ENCODE assay signal across 30 cellular contexts in the genomic region with DNA sequence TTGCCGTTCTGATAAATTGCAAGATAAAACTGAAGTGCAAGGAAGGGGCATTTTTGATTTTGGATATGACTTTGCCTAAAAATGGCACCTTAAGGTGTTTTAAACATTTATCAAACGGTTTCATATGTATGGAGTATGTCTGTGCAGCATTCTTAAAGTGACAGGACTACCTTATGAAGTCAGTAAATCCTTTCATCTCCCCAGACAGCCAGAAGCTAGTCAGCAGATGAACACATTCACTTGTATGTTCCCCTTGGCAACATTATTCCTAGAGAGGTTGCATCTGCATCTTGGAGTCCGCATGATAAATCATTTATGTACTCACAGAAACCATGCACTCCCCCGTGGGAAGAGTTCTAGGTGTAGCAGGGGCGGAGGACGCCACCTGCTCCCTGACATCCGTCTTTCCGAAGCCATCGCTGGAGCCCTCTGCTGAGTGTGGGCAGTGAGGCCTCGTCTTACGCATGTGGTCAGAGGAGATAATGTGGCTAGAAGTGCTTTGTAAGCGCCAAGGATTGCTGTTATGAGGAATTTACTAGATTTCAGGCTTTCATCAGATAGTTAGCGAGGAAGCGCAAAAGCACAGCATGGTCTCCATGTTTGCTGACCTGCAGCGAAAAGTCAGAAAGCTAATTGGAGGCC.
DNase-seq lines count a peak whose midpoint lies in the region; ATAC-seq, FAIRE-seq and TF ChIP-seq lines count a peak whose summit lies in the region.
"Had no signal": no experiment of that assay in that cellular context is flagged by ENCODE, and none has a peak within 500 bp of the region (broad histone marks: within the 10 kb centered on the region; RNA-seq: fewer than 3 reads in every experiment).

No MANE protein-coding gene starts in this region.

- WGBS in upper lobe of left lung, 2 donors = 90 to 92% methylated on average over 15 of the region's 15 CpGs

- H3K9me2 ChIP-seq in GM23338 (ENCODE audit: insufficient read depth) = no peaks in the 10 kb centered on the region

- no peaks in the 10 kb centered on the region for H3K9me3 Mint-ChIP-seq in GM23338
- H3K9me3 Mint-ChIP-seq in glutamatergic neuron (ENCODE audit: unreplicated experiment) = peaks cover 4% of the 10 kb centered on the region
- H3K9me3 Mint-ChIP-seq: CD8-positive, alpha-beta T cell; T-helper 1 cell treated with Interleukin-12 subunit alpha and Interleukin-12 subunit beta and Interleukin-4 antibody, amounts not matched to agents 30 μg/mL and 1 μg/mL, for 36 hours had no signal

- H3F3A ChIP-seq in GM23338 (replicated peaks; ENCODE audit: low read depth) = no peaks in the 10 kb centered on the region

- FAIRE-seq in kidney (lab: Jason Lieb, UNC) (no peak), D721Med (lab: Jason Lieb, UNC) (no peak)
- FAIRE-seq: bronchial epithelial cell, GM12892, TTC549 had no signal

- ATAC-seq in GM23338 = peak; percentile 17; the same call in 1 of the 3 replicates
- ATAC-seq in upper lobe of left lung (ENCODE audit: low FRiP score in 2 of 2) = no peak
- ATAC-seq: CD8-positive, alpha-beta T cell; gastroesophageal sphincter; naive thymus-derived CD8-positive, alpha-beta T cell; PC-3; SK-N-SH treated with all-trans-retinoic acid at 6 μM for 48 hours had no signal

- no peak for TF ChIP-seq POLR2A in upper lobe of left lung (IDR thresholded peaks at IDR 0.05)

- intact Hi-C loops in kidney (cut with DNase I) = no loop called here

- H3K27ac Mint-ChIP-seq in GM23338 (no peak overlapping the region), glutamatergic neuron (ENCODE audit: unreplicated experiment) (no peak overlapping the region)
- H3K27ac Mint-ChIP-seq: activated naive CD8-positive, alpha-beta T cell; CD8-positive, alpha-beta T cell; T-helper 1 cell treated with Interleukin-12 subunit alpha and Interleukin-12 subunit beta and Interleukin-4 antibody, amounts not matched to agents 30 μg/mL and 1 μg/mL, for 36 hours; type B pancreatic cell had no signal

- H3K27ac ChIP-seq in GM23338 (ENCODE audit: low read depth) = no peak overlapping the region
- no peak overlapping the region for H3K27ac ChIP-seq in SJCRH30
- H3K27ac ChIP-seq in upper lobe of left lung = no peak overlapping the region
- H3K27ac ChIP-seq in kidney (ENCODE audit: low read depth in 2 of 2, low read length in 2 of 2) = no peak overlapping the region
- H3K27ac ChIP-seq: gastroesophageal sphincter, hepatocyte had no signal

- no peak overlapping the region for H2AFZ ChIP-seq in GM23338
- H2AFZ ChIP-seq: hepatocyte had no signal

- H3K9ac ChIP-seq in kidney (ENCODE audit: low read length in 2 of 2) = no peak overlapping the region

- no peak for TF ChIP-seq CTCF in GM23338 (conservative IDR thresholded peaks at IDR 0.05; ENCODE audit: low read depth in 2 of 2)
- TF ChIP-seq CTCF in glutamatergic neuron (IDR thresholded peaks at IDR 0.05; ENCODE audit: partially characterized antibody, unreplicated experiment) = no peak
- no peak for TF ChIP-seq CTCF in upper lobe of left lung (IDR thresholded peaks at IDR 0.05)
- TF ChIP-seq CTCF in kidney (IDR thresholded peaks at IDR 0.05; ENCODE audit: borderline replicate concordance, extremely low read depth, insufficient read depth) = no peak
- TF ChIP-seq CTCF in D721Med (IDR thresholded peaks at IDR 0.05; ENCODE audit: insufficient read depth, missing control alignments) = no peak

- H3K9me3 ChIP-seq in SJCRH30 (replicated peaks) = no peaks in the 10 kb centered on the region
- no peaks in the 10 kb centered on the region for H3K9me3 ChIP-seq in upper lobe of left lung
- H3K9me3 ChIP-seq in kidney (ENCODE audit: control insufficient read depth in 1 of 2, low read length in 2 of 2) = no peaks in the 10 kb centered on the region
- H3K9me3 ChIP-seq: BE2C, gastroesophageal sphincter, HAP-1 had no signal

- peak; percentile 43 for DNase-seq in CMK (ENCODE audit: low read depth)
- DNase-seq in GM23338 (ENCODE audit: low spot score) = no peak
- peak; percentile 49 to 66 for DNase-seq in SJCRH30
- peak; percentile 48 for DNase-seq in glutamatergic neuron
- no peak for DNase-seq in upper lobe of left lung
- DNase-seq in kidney = no peak
- DNase-seq in activated CD4-positive, CD25-positive, alpha-beta regulatory T cell treated with anti-CD3 and anti-CD28 coated beads, Interleukin-2, amount 50 U/mL, for 72 hours = no peak
- no peak for DNase-seq in D721Med (ENCODE audit: insufficient read length, low spot score)
- DNase-seq: activated CD4-positive, alpha-beta T cell treated with anti-CD3 and anti-CD28 coated beads for 4 hours; activated effector memory CD4-positive, alpha-beta T cell treated with anti-CD3 and anti-CD28 coated beads, Interleukin-2, amount 50 U/mL, for 16 hours; anterior cingulate cortex; BE2C; CD8-positive, alpha-beta T cell; Karpas-422; naive thymus-derived CD8-positive, alpha-beta T cell; NCI-H1694; NCI-H2171; PC-3; stimulated activated naive CD4-positive, alpha-beta T cell had no signal

- no peaks in the 10 kb centered on the region for H3K36me3 ChIP-seq in GM23338 (ENCODE audit: insufficient read depth)
- 0 out of 2 replicates have a peak, but pooled peaks cover 3% of the 10 kb centered on the region for H3K36me3 ChIP-seq in SJCRH30
- no peaks in the 10 kb centered on the region for H3K36me3 ChIP-seq in upper lobe of left lung
- H3K36me3 ChIP-seq in kidney (ENCODE audit: control insufficient read depth in 1 of 2, insufficient read depth in 2 of 2, low read length in 2 of 2) = no peaks in the 10 kb centered on the region
- H3K36me3 ChIP-seq: BE2C, HAP-1 had no signal

- H3K4me3 Mint-ChIP-seq in GM23338 = no peak overlapping the region
- H3K4me3 Mint-ChIP-seq in glutamatergic neuron (ENCODE audit: unreplicated experiment) = peak overlapping the region; percentile 13
- H3K4me3 Mint-ChIP-seq: activated naive CD8-positive, alpha-beta T cell; CD8-positive, alpha-beta T cell; naive thymus-derived CD8-positive, alpha-beta T cell; T-helper 1 cell treated with Interleukin-12 subunit alpha and Interleukin-12 subunit beta and Interleukin-4 antibody, amounts not matched to agents 30 μg/mL and 1 μg/mL, for 36 hours; type B pancreatic cell had no signal

- no peaks in the 10 kb centered on the region; the same call in 1 of the 2 replicates for H3K4me1 ChIP-seq in GM23338 (ENCODE audit: insufficient read depth)
- peaks cover 20% of the 10 kb centered on the region for H3K4me1 ChIP-seq in SJCRH30
- no peaks in the 10 kb centered on the region for H3K4me1 ChIP-seq in upper lobe of left lung
- no peaks in the 10 kb centered on the region for H3K4me1 ChIP-seq in kidney (ENCODE audit: control insufficient read depth in 1 of 2, insufficient read depth in 1 of 2, low read depth in 1 of 2, low read length in 2 of 2)
- H3K4me1 ChIP-seq: gastroesophageal sphincter, HAP-1 had no signal

- H3K4me2 ChIP-seq in GM23338 = no peak overlapping the region
- H3K4me2 ChIP-seq: hepatocyte had no signal

- peaks cover 60% of the 10 kb centered on the region for H3K79me2 ChIP-seq in GM23338 (replicated peaks; ENCODE audit: insufficient read depth)

- no peak for TF ChIP-seq EP300 in upper lobe of left lung (IDR thresholded peaks at IDR 0.05)

- peaks cover 6% of the 10 kb centered on the region for H3K27me3 Mint-ChIP-seq in GM23338 (ENCODE audit: insufficient read depth, low read depth, poor library complexity)
- peaks cover 4% of the 10 kb centered on the region for H3K27me3 Mint-ChIP-seq in glutamatergic neuron (ENCODE audit: unreplicated experiment)
- H3K27me3 Mint-ChIP-seq: activated naive CD8-positive, alpha-beta T cell; naive thymus-derived CD8-positive, alpha-beta T cell; type B pancreatic cell had no signal

- no peaks in the 10 kb centered on the region for H3K36me3 Mint-ChIP-seq in GM23338 (ENCODE audit: low read depth)
- H3K36me3 Mint-ChIP-seq in glutamatergic neuron (ENCODE audit: unreplicated experiment) = no peaks in the 10 kb centered on the region

- H3K4me1 Mint-ChIP-seq in GM23338 (peaks cover 19% of the 10 kb centered on the region), glutamatergic neuron (ENCODE audit: low read depth, unreplicated experiment) (peaks cover 24% of the 10 kb centered on the region)

- H3K4me3 ChIP-seq in GM23338 (no peak overlapping the region), SJCRH30 (no peak overlapping the region), upper lobe of left lung (no peak overlapping the region), kidney (ENCODE audit: low read length in 2 of 2) (no peak overlapping the region)
- H3K4me3 ChIP-seq: gastroesophageal sphincter, HAP-1, hepatocyte, lung had no signal

- peaks cover 5% of the 10 kb centered on the region; the same call in 1 of the 2 replicates for H4K20me1 ChIP-seq in GM23338 (replicated peaks; ENCODE audit: insufficient read depth)

- H3K27me3 ChIP-seq in GM23338 (ENCODE audit: insufficient read depth) (no peaks in the 10 kb centered on the region), SJCRH30 (no peaks in the 10 kb centered on the region), upper lobe of left lung (no peaks in the 10 kb centered on the region)
- H3K27me3 ChIP-seq: BE2C, gastroesophageal sphincter, hepatocyte had no signal

TF ChIP-seq in GM23338, 12 proteins besides CTCF, POLR2A, EP300 and RAD21:
- TF ChIP-seq POLR2AphosphoS5 (IDR thresholded peaks at IDR 0.05; ENCODE audit: low read depth) (no peak), ZNF331 (CRISPR knock-in tag; IDR thresholded peaks at IDR 0.05; ENCODE audit: low read depth) (no peak)
TF ChIP-seq in GM23338: peak in this region for 0.

Comparison
In these comparisons a context has a peak if more than half of its experiments do, and no peak if none do; other contexts are left out.
1. DNase-seq: peak in CMK (single experiment), SJCRH30 (2 of 2) and glutamatergic neuron (single experiment); none in GM23338 (single experiment), upper lobe of left lung (0 of 2), kidney (single experiment), activated CD4-positive, CD25-positive, alpha-beta regulatory T cell treated with anti-CD3 and anti-CD28 coated beads, Interleukin-2, amount 50 U/mL, for 72 hours (single experiment) and D721Med (single experiment).